In genomic region chr22:27873476-27873875, GRCh38 we compare ENCODE assay signal across 17 cellular contexts. TPM values are rescaled to one million over a fixed set of nuclear protein-coding genes. Genes with fewer than 3 reads are reported as not detected.
DNase-seq lines count a peak whose midpoint lies in the region; ATAC-seq, FAIRE-seq and TF ChIP-seq lines count a peak whose summit lies in the region.
"Had no signal": no experiment of that assay in that cellular context is flagged by ENCODE, and none has a peak within 500 bp of the region (broad histone marks: within the 10 kb centered on the region; RNA-seq: fewer than 3 reads in every experiment).

No MANE protein-coding gene starts in this region.

- BruUV-seq in GM12878 (replicated peaks; lab: Mats Ljungman, UMichigan), result no TSS peak

- CTCF ChIA-PET in GM12878 (lab: Yijun Ruan, JAX), result interaction anchor here (0.7 to 2.9 kb wide), 4 partner anchors 11 to 1195 kb away, joined by 3 to 9 read pairs (median 4); no protein-coding TSS in a partner anchor

- POLR2A ChIA-PET in GM12878 (lab: Charles Lee), result no interaction called here

- H3K4me1 ChIP-seq in GM12878 (ENCODE audit: control insufficient read depth, insufficient read depth, low read length), result peaks cover 33% of the 10 kb centered on the region
- peaks cover 35 to 83% (median 52%) of the 10 kb centered on the region in 3 donors for H3K4me1 ChIP-seq in gastroesophageal sphincter
- H3K4me1 ChIP-seq in muscle layer of duodenum (ENCODE audit: control insufficient read depth in 1 of 2, insufficient read depth in 2 of 2, low read length in 2 of 2), result peaks cover 36 to 60% of the 10 kb centered on the region in 2 donors
- H3K4me1 ChIP-seq in tibial nerve, result peaks cover 0 to 61% (median 18%) of the 10 kb centered on the region in 4 donors

- no peak for TF ChIP-seq POLR2A in GM12878 (IDR thresholded peaks at IDR 0.05; ENCODE audit: low read depth, low read length)
- TF ChIP-seq POLR2A in gastroesophageal sphincter (IDR thresholded peaks at IDR 0.05), result no peak
- no peak for TF ChIP-seq POLR2A in tibial nerve (IDR thresholded peaks at IDR 0.05)

- TF ChIP-seq EP300 in GM12878 (IDR thresholded peaks at IDR 0.05; ENCODE audit: borderline replicate concordance in 1 of 2, control insufficient read depth in 1 of 2, low read depth in 2 of 2, low read length in 2 of 2), result no peak
- no peak for TF ChIP-seq EP300 in gastroesophageal sphincter (IDR thresholded peaks at IDR 0.05)
- no peak for TF ChIP-seq EP300 in tibial nerve (IDR thresholded peaks at IDR 0.05)

- H3K36me3 ChIP-seq in GM12878 (ENCODE audit: control insufficient read depth in 2 of 2, insufficient read depth in 2 of 2, low read length in 1 of 2) (peaks cover 6 to 33% of the 10 kb centered on the region in 2 experiments), gastroesophageal sphincter (peaks cover 0 to 28% of the 10 kb centered on the region in 2 donors), muscle layer of duodenum (ENCODE audit: control insufficient read depth in 1 of 2, insufficient read depth in 2 of 2, low read length in 2 of 2) (peaks cover 9 to 27% of the 10 kb centered on the region in 2 donors), tibial nerve (peaks cover 0 to 35% (median 0%) of the 10 kb centered on the region in 3 donors)

- no peaks in the 10 kb centered on the region for H4K20me1 ChIP-seq in GM12878 (ENCODE audit: control insufficient read depth, insufficient read depth)

- 89% methylated on average over 3 of the region's 3 CpGs for WGBS in GM12878 (ENCODE audit: insufficient coverage, insufficient replicate concordance, low lambda C conversion rate, missing lambda C conversion rate)
- WGBS in gastroesophageal sphincter (ENCODE audit: low coverage in 1 of 2), 2 donors, result 14 to 17% methylated on average over 3 of the region's 3 CpGs
- WGBS in tibial nerve, 2 donors, result 56 to 57% methylated on average over 3 of the region's 3 CpGs

- ATAC-seq in GM12878 (no peak), gastroesophageal sphincter (peak; percentile 24)
- ATAC-seq: naive thymus-derived CD4-positive, alpha-beta T cell; stimulated activated naive CD8-positive, alpha-beta T cell treated with anti-CD3 and anti-CD28 coated beads, Interleukin-15, amount 100 ng/mL, for 72 hours had no signal

- peak overlapping the region; percentile 10; the same call in 1 of the 2 replicates for H3K27ac ChIP-seq in GM12878 (ENCODE audit: control insufficient read depth, insufficient read depth)
- peak overlapping the region; percentile 70 to 88 (median 76) for H3K27ac ChIP-seq in gastroesophageal sphincter
- peak overlapping the region; percentile 17 for H3K27ac ChIP-seq in muscle layer of duodenum (ENCODE audit: low read length)
- H3K27ac ChIP-seq in tibial nerve, result peak overlapping the region; percentile 4 to 66 (median 42)
- H3K27ac ChIP-seq: psoas muscle had no signal

- no peak for FAIRE-seq in GM12878 (lab: Jason Lieb, UNC)
- FAIRE-seq: D721Med, G401.6 had no signal

- DNase-seq in GM12878 (ENCODE audit: low read depth, low spot score) (no peak), tibial nerve (ENCODE audit: low spot score in 2 of 2) (no peak), KBM-7 (no peak), posterior vena cava (ENCODE audit: low spot score) (no peak), AML-193 (lab: John Stamatoyannopoulos, UW) (no peak)
- DNase-seq: H7; naive thymus-derived CD4-positive, alpha-beta T cell; NCI-H1417; NCI-H2227 treated with DMSO at 0.1 percent for 48 hours; NK-92 treated with Interleukin-12 subunit alpha and Interleukin-12 subunit beta, amount 100 ng/mL, for 24 hours; psoas muscle; SHP77; stimulated activated naive CD8-positive, alpha-beta T cell treated with anti-CD3 and anti-CD28 coated beads, Interleukin-15, amount 100 ng/mL, for 72 hours had no signal

- H3K9ac ChIP-seq in GM12878 (ENCODE audit: control insufficient read depth, insufficient read depth, low read length), result no peak overlapping the region

- no peak overlapping the region for H2AFZ ChIP-seq in GM12878 (ENCODE audit: control insufficient read depth, low read depth, low read length)

- no peak for TF ChIP-seq RAD21 in GM12878 (IDR thresholded peaks at IDR 0.05; ENCODE audit: insufficient read depth, low read depth, low read length)

- RAD21 ChIA-PET in GM12878 (lab: Charles Lee; ENCODE audit: unreplicated experiment), result no interaction called here

- TF ChIP-seq CTCF in GM12878 (IDR thresholded peaks at IDR 0.05 in 2 of 3, conservative IDR thresholded peaks at IDR 0.05 in 1 of 3; ENCODE audit: control insufficient read depth in 2 of 3, extremely low read depth in 1 of 3, insufficient read depth in 1 of 3, low read depth in 3 of 3, low read length in 3 of 3), result no peak
- no peak for TF ChIP-seq CTCF in gastroesophageal sphincter (IDR thresholded peaks at IDR 0.05)
- TF ChIP-seq CTCF in tibial nerve (IDR thresholded peaks at IDR 0.05), result no peak

- no peak overlapping the region for H3K4me2 ChIP-seq in GM12878 (ENCODE audit: control insufficient read depth, insufficient read depth)

- SMC1A ChIA-PET in GM12878 (lab: Charles Lee; ENCODE audit: uncharacterized antibody, unreplicated experiment), result interaction anchor here (0.8 to 1.1 kb wide), 2 partner anchors 10 to 11 kb away, joined by 4 to 5 read pairs; no protein-coding TSS in a partner anchor

- H3K9me3 ChIP-seq in GM12878 (replicated peaks; ENCODE audit: control insufficient read depth, insufficient read depth, low read length) (no peaks in the 10 kb centered on the region), gastroesophageal sphincter (no peaks in the 10 kb centered on the region), muscle layer of duodenum (ENCODE audit: control insufficient read depth in 1 of 2, low read length in 2 of 2) (no peaks in the 10 kb centered on the region), tibial nerve (no peaks in the 10 kb centered on the region)
- H3K9me3 ChIP-seq: psoas muscle had no signal

- intact Hi-C loops in GM12878 (cut with micrococcal nuclease; ENCODE audit: unreplicated experiment), result no loop called here
- intact Hi-C loops in posterior vena cava (cut with DNase I), result no loop called here

- in situ Hi-C loops in GM12878 (cut with MboI) (no loop called here), KBM-7 (cut with MboI; ENCODE audit: low pct_unique_long_range_greater_than_20kb, low sequenced_read_pairs) (no loop called here)

- H3K27me3 ChIP-seq in GM12878 (replicated peaks in 1 of 2; ENCODE audit: control insufficient read depth in 2 of 2, insufficient read depth in 2 of 2, low read length in 1 of 2) (no peaks in the 10 kb centered on the region), gastroesophageal sphincter (no peaks in the 10 kb centered on the region), muscle layer of duodenum (ENCODE audit: low read depth, low read length) (no peaks in the 10 kb centered on the region), tibial nerve (no peaks in the 10 kb centered on the region)

- H3K79me2 ChIP-seq in GM12878 (ENCODE audit: control insufficient read depth, insufficient read depth, low read length), result peaks cover 10% of the 10 kb centered on the region

- H3K4me3 ChIP-seq in GM12878 (no peak overlapping the region), gastroesophageal sphincter (no peak overlapping the region), muscle layer of duodenum (ENCODE audit: low read depth in 1 of 2, low read length in 2 of 2) (peak overlapping the region in 1 of 2 donors; percentile 28), tibial nerve (no peak overlapping the region)
- H3K4me3 ChIP-seq: psoas muscle had no signal

TF ChIP-seq in GM12878, 131 proteins besides CTCF, POLR2A, EP300 and RAD21 (continues in another document):
- no peak for TF ChIP-seq MEF2B (IDR thresholded peaks at IDR 0.05; ENCODE audit: partially characterized antibody, poor library complexity, severe bottlenecking)
- no peak for TF ChIP-seq BCLAF1 (IDR thresholded peaks at IDR 0.05)
- TF ChIP-seq EGR1 (IDR thresholded peaks at IDR 0.05; ENCODE audit: borderline replicate concordance in 1 of 2, low read depth in 2 of 2, low read length in 2 of 2), result no peak

RNA-seq across cellular contexts. Expression of gene PITPNB, which starts 45.6 kb away (rescaled TPM):
- 136 and 166 TPM in 2 replicates for total RNA-seq in GM12878 (2013; cell fraction: nucleolus; rRNA removed)
- total RNA-seq in GM12878 (2014; rRNA removed) (19.7 and 20.1 TPM in 2 replicates), GM12878 (2014; rRNA removed; fragmentation: Illumina TruSeq; extraction: Trizol) (24.8 and 25.4 TPM in 2 replicates), GM12878 (2021) (73.0 and 75.9 TPM in 2 replicates), gastroesophageal sphincter (100 to 1,000 TPM in 1 of 4 donors, 10 to 100 TPM in 3; 62.8 to 103 (median 96.6) TPM), tibial nerve (10 to 100 TPM; 37.5 to 53.7 (median 40.2) TPM), posterior vena cava (100 to 1,000 TPM in 1 of 2 donors, 10 to 100 TPM in 1; 96.2 to 139 TPM)
- 35.7 TPM for polyA plus RNA-seq in GM12878 (2011; ENCODE audit: low read depth)
- polyA plus RNA-seq in GM12878 (2011; rRNA removed) (76.4 and 76.9 TPM in 2 replicates), GM12878 (2014; fragmentation: Illumina TruSeq; extraction: Trizol) (76.1 and 97.2 TPM in 2 replicates), GM12878 (2014; fragmentation: Nextera tagmentation; extraction: Ambion mirVana) (10 to 100 TPM; 43.5 to 52.8 TPM), GM12878 (2014; rRNA removed) (47.0 and 53.9 TPM in 2 replicates), GM12878 (2016; fragmentation: Nextera tagmentation; extraction: Ambion mirVana) (100 to 1,000 TPM; 109 to 116 TPM)
- 28.0 and 33.3 TPM in 2 replicates for polyA plus RNA-seq in GM12878 (2011; cell fraction: cytosol; rRNA removed)
- polyA plus RNA-seq in GM12878 (2011; cell fraction: nucleus; rRNA removed), result 75.8 and 82.1 TPM in 2 replicates
- 43.7 and 47.0 TPM in 2 replicates for polyA plus RNA-seq in GM12878 (2012)
- 47.2 and 68.1 TPM in 2 replicates for polyA minus RNA-seq in GM12878 (2011; rRNA and poly(A)+ RNA removed)
- polyA minus RNA-seq in GM12878 (2011; cell fraction: cytosol; rRNA and poly(A)+ RNA removed), result 17.6 and 22.0 TPM in 2 replicates
- polyA minus RNA-seq in GM12878 (2011; cell fraction: nucleus; rRNA and poly(A)+ RNA removed), result 48.7 and 96.4 TPM in 2 replicates

Comparison
In these comparisons a context has a peak if more than half of its experiments do, and no peak if none do; other contexts are left out.
1. H3K27ac ChIP-seq: peak in every context shown above with its lines; median percentile 76 in gastroesophageal sphincter; 42 in tibial nerve; 17 in muscle layer of duodenum; 10 in GM12878.